In genomic region chr20:19992996-19993908, GRCh38 we compare ENCODE assay signal across 8 cellular contexts. TPM values are rescaled to one million over a fixed set of nuclear protein-coding genes. Genes with fewer than 3 reads are reported as not detected.
A peak's percentile ranks its signal among the peaks of the same experiment; 100 is the strongest.
DNase-seq lines count a peak whose midpoint lies in the region; FAIRE-seq and TF ChIP-seq lines count a peak whose summit lies in the region.

No MANE protein-coding gene starts in this region.

- H3K4me3 ChIP-seq in fibroblast of villous mesenchyme (ENCODE audit: low read depth, low read length) (peak overlapping the region; percentile 33), parathyroid adenoma (ENCODE audit: low read depth, low read length) (no peak overlapping the region), Karpas-422 (ENCODE audit: low read length) (no peak overlapping the region)

- in situ Hi-C loops in SK-MEL-5 (cut with HindIII; ENCODE audit: low pct_unique_long_range_greater_than_20kb, low sequenced_read_pairs): loop anchor here (25.0 kb wide), 1 partner anchor 181 kb away; no protein-coding TSS in a partner anchor

- no peaks in the 10 kb centered on the region for H4K20me1 ChIP-seq in Karpas-422 (ENCODE audit: insufficient read depth, low read depth, low read length)

- H2AFZ ChIP-seq in parathyroid adenoma (peak overlapping the region; percentile 82), Karpas-422 (ENCODE audit: low read length) (no peak overlapping the region)

- DNase-seq in COLO829 (ENCODE audit: low spot score) (peak; percentile 96), SK-MEL-5 (ENCODE audit: low read depth, low spot score) (peak; percentile 72), fibroblast of villous mesenchyme (ENCODE audit: low read depth) (peak; percentile 94), frontal cortex (ENCODE audit: low spot score in 2 of 2) (no peak), Karpas-422 (no peak), middle frontal gyrus (ENCODE audit: extremely low spot score, low spot score) (no peak)
- no peak for DNase-seq in activated CD8-positive, alpha-beta memory T cell treated with anti-CD3 and anti-CD28 coated beads for 24 hours

- H3K9me2 ChIP-seq in Karpas-422 (replicated peaks; ENCODE audit: insufficient read depth, low read length): no peaks in the 10 kb centered on the region

- no peak for TF ChIP-seq CTCF in fibroblast of villous mesenchyme (IDR thresholded peaks at IDR 0.05; ENCODE audit: insufficient read depth, low read depth, low read length)
- TF ChIP-seq CTCF in parathyroid adenoma (IDR thresholded peaks at IDR 0.05): no peak

- no peak for FAIRE-seq in frontal cortex (lab: Jason Lieb, UNC)

- peaks cover 16% of the 10 kb centered on the region for H3K4me1 ChIP-seq in parathyroid adenoma
- H3K4me1 ChIP-seq in Karpas-422 (ENCODE audit: low read length): no peaks in the 10 kb centered on the region

- no peak overlapping the region for H3K9ac ChIP-seq in parathyroid adenoma
- H3K9ac ChIP-seq in Karpas-422 (ENCODE audit: low read length): no peak overlapping the region

- H3K4me2 ChIP-seq in parathyroid adenoma (ENCODE audit: low read length) (no peak overlapping the region), Karpas-422 (ENCODE audit: low read depth, low read length, poor library complexity, severe bottlenecking) (no peak overlapping the region)

- H3K27me3 ChIP-seq in parathyroid adenoma (ENCODE audit: control insufficient read depth, insufficient read depth, low read length) (no peaks in the 10 kb centered on the region), Karpas-422 (ENCODE audit: low read length) (no peaks in the 10 kb centered on the region; the same call in 1 of the 2 replicates)

- peak overlapping the region; percentile 64 for H3K27ac ChIP-seq in parathyroid adenoma
- no peak overlapping the region for H3K27ac ChIP-seq in Karpas-422 (ENCODE audit: low read length)

- H3K79me2 ChIP-seq in parathyroid adenoma: no peaks in the 10 kb centered on the region
- H3K79me2 ChIP-seq in Karpas-422 (ENCODE audit: low read length): no peaks in the 10 kb centered on the region

- no peaks in the 10 kb centered on the region for H3K9me3 ChIP-seq in parathyroid adenoma (ENCODE audit: control insufficient read depth, low read length)
- no peaks in the 10 kb centered on the region for H3K9me3 ChIP-seq in Karpas-422 (ENCODE audit: low read length)

- H3K36me3 ChIP-seq in parathyroid adenoma (ENCODE audit: control insufficient read depth, insufficient read depth, low read length) (no peaks in the 10 kb centered on the region), Karpas-422 (ENCODE audit: insufficient read depth, low read length) (no peaks in the 10 kb centered on the region)

RNA-seq across cellular contexts. Expression of gene NAA20, which starts 23.9 kb away (rescaled TPM):
- 89.5 and 95.8 TPM in 2 replicates for total RNA-seq in SK-MEL-5 (2014; rRNA removed; shearing (Covaris generic))
- 101 and 112 TPM in 2 replicates for polyA plus RNA-seq in SK-MEL-5 (2015; cell fraction: cytosol; rRNA removed)
- polyA plus RNA-seq in SK-MEL-5 (2015; cell fraction: nucleus; rRNA removed): 48.9 and 57.0 TPM in 2 replicates
- 29.3 and 41.5 TPM in 2 replicates for total RNA-seq in fibroblast of villous mesenchyme
- 46.5 TPM for total RNA-seq in frontal cortex
- 32.8 and 39.0 TPM in 2 replicates for total RNA-seq in Karpas-422 (2014; rRNA removed; shearing (Covaris generic); ENCODE audit: low replicate concordance)

RNA-seq across cellular contexts. Expression of gene CRNKL1, which starts 59.0 kb away (rescaled TPM):
- 61.4 and 73.7 TPM in 2 replicates for total RNA-seq in SK-MEL-5 (2014; rRNA removed; shearing (Covaris generic))
- polyA plus RNA-seq in SK-MEL-5 (2015; cell fraction: cytosol; rRNA removed): 20.1 and 23.7 TPM in 2 replicates
- polyA plus RNA-seq in SK-MEL-5 (2015; cell fraction: nucleus; rRNA removed): 29.5 and 32.0 TPM in 2 replicates
- total RNA-seq in fibroblast of villous mesenchyme: 22.9 and 31.1 TPM in 2 replicates
- 74.6 TPM for total RNA-seq in frontal cortex
- total RNA-seq in Karpas-422 (2014; rRNA removed; shearing (Covaris generic); ENCODE audit: low replicate concordance): 17.6 and 18.4 TPM in 2 replicates

RNA-seq across cellular contexts. Expression of gene CFAP61, which starts 59.1 kb away (rescaled TPM):
- 39.3 and 54.6 TPM in 2 replicates for total RNA-seq in SK-MEL-5 (2014; rRNA removed; shearing (Covaris generic))
- polyA plus RNA-seq in SK-MEL-5 (2015; cell fraction: cytosol; rRNA removed): 20.2 and 27.1 TPM in 2 replicates
- polyA plus RNA-seq in SK-MEL-5 (2015; cell fraction: nucleus; rRNA removed): 38.9 and 57.5 TPM in 2 replicates
- total RNA-seq in fibroblast of villous mesenchyme (0.43 TPM in 1 of 2 replicates, not detected in the other), frontal cortex (2.0 TPM)
- 0.19 TPM in 1 of 2 replicates, not detected in the other for total RNA-seq in Karpas-422 (2014; rRNA removed; shearing (Covaris generic); ENCODE audit: low replicate concordance)

Comparison
In these comparisons a context has a peak if more than half of its experiments do, and no peak if none do; other contexts are left out.
1. DNase-seq: peak in COLO829 (single experiment), SK-MEL-5 (single experiment) and fibroblast of villous mesenchyme (single experiment); none in frontal cortex (0 of 2), Karpas-422 (single experiment), activated CD8-positive, alpha-beta memory T cell treated with anti-CD3 and anti-CD28 coated beads for 24 hours (single experiment) and middle frontal gyrus (single experiment).
2. RNA of gene CFAP61, which starts 59.1 kb away (total RNA-seq): 39.3 to 54.6 TPM in SK-MEL-5; 2.0 TPM in frontal cortex (single experiment), 0.43 TPM in fibroblast of villous mesenchyme and 0.19 TPM in Karpas-422; every median in the first group is over 10 times any median in the second.